ENCODE assay signal across 36 cellular contexts in the genomic region with DNA sequence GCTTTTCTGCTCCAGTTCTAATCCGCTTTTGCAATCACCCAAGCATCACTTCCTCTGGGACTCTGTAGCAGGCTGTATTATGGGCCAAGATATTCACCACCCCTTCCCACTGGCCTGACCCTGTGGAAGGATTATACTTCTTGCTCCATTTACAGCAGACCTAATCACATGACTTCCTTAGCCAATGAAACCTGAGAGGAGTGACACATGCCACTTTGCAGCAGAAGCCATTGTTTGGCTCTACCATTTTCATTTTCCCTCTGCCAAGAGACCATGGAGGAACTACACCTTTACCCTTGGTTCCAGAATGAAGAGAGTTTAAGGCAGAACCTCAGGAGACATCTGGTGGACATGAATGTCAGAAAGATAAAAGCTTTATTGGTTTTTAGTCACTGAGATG.
"Had no signal": no experiment of that assay in that cellular context is flagged by ENCODE, and none has a peak within 500 bp of the region (broad histone marks: within the 10 kb centered on the region; RNA-seq: fewer than 3 reads in every experiment).

No MANE protein-coding gene starts in this region.

- DNase-seq: activated CD4-positive, alpha-beta memory T cell treated with anti-CD3 and anti-CD28 coated beads, Interleukin-2, amount 10 ng/mL, durations not matched to agents 7 days and 5 days; activated CD4-positive, alpha-beta T cell treated with anti-CD3 and anti-CD28 coated beads for 1 hour; activated CD4-positive, alpha-beta T cell treated with anti-CD3 and anti-CD28 coated beads for 48 hours; activated CD4-positive, CD25-positive, alpha-beta regulatory T cell; activated CD8-positive, alpha-beta memory T cell treated with anti-CD3 and anti-CD28 coated beads for 24 hours; activated CD8-positive, alpha-beta memory T cell treated with anti-CD3 and anti-CD28 coated beads, Interleukin-2, amount 10 ng/mL, durations not matched to agents 7 days and 5 days; activated CD8-positive, alpha-beta memory T cell treated with anti-CD3 and anti-CD28 coated beads, Interleukin-2, amount 50 U/mL, for 48 hours; activated effector memory CD4-positive, alpha-beta T cell treated with anti-CD3 and anti-CD28 coated beads, Interleukin-2, amount 50 U/mL, for 16 hours; activated naive CD4-positive, alpha-beta T cell; activated naive CD4-positive, alpha-beta T cell treated with anti-CD3 and anti-CD28 coated beads, Interleukin-2, amount 50 U/mL, for 16 hours; activated naive CD8-positive, alpha-beta T cell treated with anti-CD3 and anti-CD28 coated beads for 36 hours; activated T-cell treated with anti-CD3 and anti-CD28 coated beads, Interleukin-2, amount 50 U/mL, for 72 hours; amniotic stem cell; colonic mucosa; Kasumi-1; MG63; NCI-H1092; NCI-H1436 treated with DMSO at 0.1 percent for 48 hours; NCI-H187 treated with DMSO at 0.1 percent for 48 hours; NCI-H2081; NCI-H2171 treated with DMSO at 0.1 percent for 48 hours; NCI-H2227 treated with DMSO at 0.1 percent for 48 hours; NCI-H446; NCI-H510A treated with DMSO at 0.1 percent for 48 hours; NCI-H526 treated with DMSO at 0.1 percent for 48 hours; NCI-H774; OCI-M1; Right ventricle myocardium superior; SW 1271; T-helper 1 cell; T-helper 2 cell; T-helper 9 cell; WERI-Rb-1 had no signal

- H3K27ac ChIP-seq: ascending aorta, cardiac muscle cell, colonic mucosa, WERI-Rb-1 had no signal

- H3K9me3 ChIP-seq: ascending aorta, colonic mucosa, MG63 had no signal

- H3K4me3 ChIP-seq: ascending aorta, cardiac muscle cell, colonic mucosa, MG63 had no signal

- H3K27me3 ChIP-seq: ascending aorta, colonic mucosa had no signal

- H3K36me3 ChIP-seq: ascending aorta, cardiac muscle cell, colonic mucosa, MG63, WERI-Rb-1 had no signal

- ATAC-seq: activated CD8-positive, alpha-beta memory T cell treated with anti-CD3 and anti-CD28 coated beads, Interleukin-2, amount 10 ng/mL, durations not matched to agents 7 days and 5 days; activated T-cell treated with anti-CD3 and anti-CD28 coated beads, Interleukin-2, amount 50 U/mL, for 72 hours; activated T-helper 17 cell treated with anti-CD3 and anti-CD28 coated beads, Interleukin-2, amount 50 U/mL, for 72 hours had no signal

- H3K4me1 ChIP-seq: ascending aorta, colonic mucosa had no signal
